Comparison of ENCODE assay signal across 8 cellular contexts in genomic region chr15:74598126-74598842, GRCh38.
A peak's percentile ranks its signal among the peaks of the same experiment; 100 is the strongest.
DNase-seq lines count a peak whose midpoint lies in the region; ATAC-seq lines count a peak whose summit lies in the region.

No MANE protein-coding gene starts in this region.

- ATAC-seq in HG03039 (IDR thresholded peaks at IDR 0.05; ENCODE audit: unreplicated experiment) = peak; percentile 82

- DNase-seq in SIG-M5 treated with dmso at 0.1 percent for 504 hours (lab: John Stamatoyannopoulos, UW; ENCODE audit: unreplicated experiment) = peak; percentile 74
- no peak for DNase-seq in SIG-M5 (lab: John Stamatoyannopoulos, UW)
- DNase-seq in NCI-H226 = peak; percentile 92
- peak; percentile 85 for DNase-seq in activated CD4-positive, alpha-beta T cell treated with anti-CD3 and anti-CD28 coated beads, Interleukin-2, amount 50 U/mL, for 1 hour
- peak; percentile 85 for DNase-seq in dedifferentiated amniotic fluid mesenchymal stem cell (ENCODE audit: extremely low spot score)
- peak; percentile 98 for DNase-seq in left kidney (ENCODE audit: low read depth, low spot score)
- DNase-seq in stimulated activated CD4-positive, alpha-beta T cell treated with anti-CD3 and anti-CD28 coated beads, Interleukin-2, amount 100 ng/mL, for 4 hours (ENCODE audit: low read depth) = peak; percentile 73
